In the genomic region with DNA sequence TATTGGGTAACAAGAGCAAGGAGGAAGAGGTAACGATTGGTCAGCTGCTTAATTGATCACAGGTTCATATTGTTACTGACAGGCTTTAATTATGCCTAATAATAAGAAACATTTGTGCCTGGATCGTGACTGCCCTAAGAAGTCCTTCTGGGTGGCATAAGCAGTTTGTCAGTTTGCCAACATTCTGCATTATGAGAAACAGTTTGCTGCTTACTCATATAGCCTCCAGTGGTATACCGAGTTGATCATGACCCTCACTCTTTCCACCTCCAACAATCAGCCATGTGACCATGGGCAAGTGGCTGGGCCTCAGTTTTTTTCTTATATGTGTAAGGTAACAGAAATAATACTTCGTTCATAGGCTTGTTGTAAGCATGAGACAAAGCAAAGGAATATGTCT, we compare ENCODE assay signal across 1 cellular context.
TF ChIP-seq lines count a peak whose summit lies in the region.

No MANE protein-coding gene starts in this region.

TF ChIP-seq in WTC11, 78 proteins besides CTCF, POLR2A, EP300 and RAD21 (continued from another document):
- no peak for TF ChIP-seq STAT6 (CRISPR knock-in tag; conservative IDR thresholded peaks at IDR 0.05; ENCODE audit: low read depth)
- no peak for TF ChIP-seq FOXJ3 (CRISPR knock-in tag; IDR thresholded peaks at IDR 0.05; ENCODE audit: borderline replicate concordance)
- TF ChIP-seq CREB1 (CRISPR knock-in tag; IDR thresholded peaks at IDR 0.05): no peak
- no peak for TF ChIP-seq JAZF1 (CRISPR knock-in tag; IDR thresholded peaks at IDR 0.05)
- TF ChIP-seq, protein P1, sequence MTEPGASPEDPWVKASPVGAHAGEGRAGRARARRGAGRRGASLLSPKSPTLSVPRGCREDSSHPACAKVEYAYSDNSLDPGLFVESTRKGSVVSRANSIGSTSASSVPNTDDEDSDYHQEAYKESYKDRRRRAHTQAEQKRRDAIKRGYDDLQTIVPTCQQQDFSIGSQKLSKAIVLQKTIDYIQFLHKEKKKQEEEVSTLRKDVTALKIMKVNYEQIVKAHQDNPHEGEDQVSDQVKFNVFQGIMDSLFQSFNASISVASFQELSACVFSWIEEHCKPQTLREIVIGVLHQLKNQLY (CRISPR knock-in tag; IDR thresholded peaks at IDR 0.05): no peak
- TF ChIP-seq GABPB1 (CRISPR knock-in tag; IDR thresholded peaks at IDR 0.05): no peak
- TF ChIP-seq, protein P2, sequence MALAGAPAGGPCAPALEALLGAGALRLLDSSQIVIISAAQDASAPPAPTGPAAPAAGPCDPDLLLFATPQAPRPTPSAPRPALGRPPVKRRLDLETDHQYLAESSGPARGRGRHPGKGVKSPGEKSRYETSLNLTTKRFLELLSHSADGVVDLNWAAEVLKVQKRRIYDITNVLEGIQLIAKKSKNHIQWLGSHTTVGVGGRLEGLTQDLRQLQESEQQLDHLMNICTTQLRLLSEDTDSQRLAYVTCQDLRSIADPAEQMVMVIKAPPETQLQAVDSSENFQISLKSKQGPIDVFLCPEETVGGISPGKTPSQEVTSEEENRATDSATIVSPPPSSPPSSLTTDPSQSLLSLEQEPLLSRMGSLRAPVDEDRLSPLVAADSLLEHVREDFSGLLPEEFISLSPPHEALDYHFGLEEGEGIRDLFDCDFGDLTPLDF (CRISPR knock-in tag; IDR thresholded peaks at IDR 0.05): no peak
- TF ChIP-seq SP1 (CRISPR knock-in tag; conservative IDR thresholded peaks at IDR 0.05): no peak
- no peak for TF ChIP-seq ARID4B (CRISPR knock-in tag; IDR thresholded peaks at IDR 0.05; ENCODE audit: borderline replicate concordance)
- TF ChIP-seq JUN (CRISPR knock-in tag; IDR thresholded peaks at IDR 0.05): no peak
- no peak for TF ChIP-seq CDX4 (CRISPR knock-in tag; IDR thresholded peaks at IDR 0.05; ENCODE audit: borderline replicate concordance)
